In the genomic region with DNA sequence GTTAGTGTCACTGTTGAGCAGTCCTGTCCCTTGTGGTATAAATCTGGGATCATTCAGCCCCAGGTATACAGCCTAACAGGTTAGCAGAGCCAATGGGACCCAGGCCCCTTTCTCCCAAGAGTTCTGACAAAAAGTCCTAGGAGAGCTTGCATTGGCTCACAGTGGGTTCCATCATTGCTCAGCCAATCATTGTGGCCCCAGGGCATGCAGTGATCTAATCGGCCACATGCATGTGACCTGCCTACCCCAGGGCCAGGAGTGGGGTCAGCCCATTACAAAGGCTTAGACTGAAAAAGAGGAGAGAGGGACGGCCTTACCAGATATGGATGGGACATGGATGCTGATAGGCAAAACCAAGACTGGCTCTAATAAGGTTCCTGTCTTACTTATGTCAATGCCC, we compare ENCODE assay signal across 25 cellular contexts. TPM values are rescaled to one million over a fixed set of nuclear protein-coding genes. Genes with fewer than 3 reads are reported as not detected.
"Had no signal": no experiment of that assay in that cellular context is flagged by ENCODE, and none has a peak within 500 bp of the region (broad histone marks: within the 10 kb centered on the region; RNA-seq: fewer than 3 reads in every experiment).

No MANE protein-coding gene starts in this region.

- H3K4me1 Mint-ChIP-seq: mesothelial cell of epicardium had no signal

- H3K9me3 Mint-ChIP-seq: effector memory CD8-positive, alpha-beta T cell; mesothelial cell of epicardium; natural killer cell treated with Interleukin-12 subunit alpha and Interleukin-12 subunit beta and Interleukin-15 and Interleukin-18, amount 100 ng/mL, for 72 hours; stimulated activated naive CD8-positive, alpha-beta T cell treated with anti-CD3 and anti-CD28 coated beads, Interleukin-15, amount 100 ng/mL, for 72 hours; type B pancreatic cell had no signal

- H3K9me3 ChIP-seq: mucosa of descending colon, prostate gland, right atrium auricular region, testis, tibial artery had no signal

- H3K27ac Mint-ChIP-seq: effector memory CD8-positive, alpha-beta T cell; memory B cell; mesothelial cell of epicardium; naive B cell; natural killer cell treated with Interleukin-12 subunit alpha and Interleukin-12 subunit beta and Interleukin-15 and Interleukin-18, amount 100 ng/mL, for 72 hours; stimulated activated naive CD8-positive, alpha-beta T cell treated with anti-CD3 and anti-CD28 coated beads, Interleukin-15, amount 100 ng/mL, for 72 hours; type B pancreatic cell had no signal

- H3K4me2 ChIP-seq: smooth muscle cell had no signal

- ATAC-seq: effector memory CD8-positive, alpha-beta T cell; left lobe of liver; mucosa of descending colon; natural killer cell treated with Interleukin-12 subunit alpha and Interleukin-12 subunit beta and Interleukin-15 and Interleukin-18, amount 100 ng/mL, for 72 hours; sciatic nerve; stimulated activated naive CD8-positive, alpha-beta T cell treated with anti-CD3 and anti-CD28 coated beads, Interleukin-15, amount 100 ng/mL, for 72 hours had no signal

- H3K4me1 ChIP-seq: testis had no signal

- H3K27me3 ChIP-seq: right atrium auricular region, testis had no signal

- H3K4me3 Mint-ChIP-seq: effector memory CD8-positive, alpha-beta T cell; memory B cell; mesothelial cell of epicardium; naive B cell; natural killer cell treated with Interleukin-12 subunit alpha and Interleukin-12 subunit beta and Interleukin-15 and Interleukin-18, amount 100 ng/mL, for 72 hours; neural crest cell; stimulated activated naive CD8-positive, alpha-beta T cell treated with anti-CD3 and anti-CD28 coated beads, Interleukin-15, amount 100 ng/mL, for 72 hours; type B pancreatic cell had no signal

- DNase-seq: cortex of kidney; effector memory CD8-positive, alpha-beta T cell; hypothalamus; kidney; mucosa of descending colon; naive B cell; stimulated activated CD4-positive, alpha-beta T cell treated with anti-CD3 and anti-CD28 coated beads, Interleukin-12 subunit alpha, Interleukin-12 subunit beta, amount 100 ng/mL, for 4 hours; stimulated activated CD4-positive, alpha-beta T cell treated with anti-CD3 and anti-CD28 coated beads, Interleukin-1b, Interleukin-23, amount 100 ng/mL, for 48 hours; stimulated activated CD4-positive, alpha-beta T cell treated with anti-CD3 and anti-CD28 coated beads, Interleukin-4, amount 100 ng/mL, for 1 hour; stimulated activated CD8-positive, alpha-beta memory T cell treated with anti-CD3 and anti-CD28 coated beads, Interleukin-4, amount 100 ng/mL, for 48 hours; stimulated activated naive CD4-positive, alpha-beta T cell; stimulated activated naive CD8-positive, alpha-beta T cell treated with anti-CD3 and anti-CD28 coated beads, Interleukin-15, amount 100 ng/mL, for 72 hours; testis; tibial artery had no signal

- H3K36me3 Mint-ChIP-seq: mesothelial cell of epicardium; naive B cell; natural killer cell treated with Interleukin-12 subunit alpha and Interleukin-12 subunit beta and Interleukin-15 and Interleukin-18, amount 100 ng/mL, for 72 hours; type B pancreatic cell had no signal

- H3K4me3 ChIP-seq: lung, mucosa of descending colon, prostate gland, right atrium auricular region, smooth muscle cell, testis, tibial artery had no signal

- H3K36me3 ChIP-seq: prostate gland, right atrium auricular region, tibial artery had no signal

- H3K27ac ChIP-seq: prostate gland, right atrium auricular region, testis, tibial artery had no signal

RNA-seq across cellular contexts. Expression of gene SPTBN4, which starts 41.1 kb away (rescaled TPM):
- total RNA-seq: natural killer cell treated with Interleukin-12 subunit alpha and Interleukin-12 subunit beta and Interleukin-15 and Interleukin-18, amount 100 ng/mL, for 72 hours had no signal
